In genomic region chr9:99818439-99818992, GRCh38 we compare ENCODE assay signal across 8 cellular contexts. TPM values are rescaled to one million over a fixed set of nuclear protein-coding genes. Genes with fewer than 3 reads are reported as not detected.
DNase-seq lines count a peak whose midpoint lies in the region; ATAC-seq, FAIRE-seq and TF ChIP-seq lines count a peak whose summit lies in the region.

No MANE protein-coding gene starts in this region.

- H2AK5ac ChIP-seq in mesendoderm (ENCODE audit: low read length) = no peak overlapping the region

- no peak overlapping the region for H4K8ac ChIP-seq in mesendoderm (ENCODE audit: low read depth, low read length)

- no peak overlapping the region for H3K4ac ChIP-seq in mesendoderm (ENCODE audit: low read depth, low read length)

- POLR2A ChIA-PET in A549 (lab: Yijun Ruan, JAX) = interaction anchor here (1.2 kb wide), 1 partner anchor 597 kb away, joined by 7 read pairs; the partner anchor contains the start of genes ALG2 and SEC61B

- H3K56ac ChIP-seq in mesendoderm (ENCODE audit: low read length) = no peak overlapping the region

- in situ Hi-C loops in astrocyte of the spinal cord (cut with HindIII; ENCODE audit: low sequenced_read_pairs) = no loop called here

- H3K27ac ChIP-seq in A549 (peak overlapping the region in 1 of 2 experiments; percentile 97; a peak in 3 of 6 replicates), HUES64 (ENCODE audit: low read depth, low read length) (no peak overlapping the region), mesendoderm (ENCODE audit: low read depth, low read length) (no peak overlapping the region)

- no peak overlapping the region for H2BK15ac ChIP-seq in mesendoderm (replicated peaks; ENCODE audit: low read depth)

- H2BK120ac ChIP-seq in mesendoderm (ENCODE audit: low read depth, low read length) = no peak overlapping the region

- no peak overlapping the region for H4K5ac ChIP-seq in mesendoderm (ENCODE audit: low read length)

- H3K4me1 ChIP-seq in A549 = peaks cover 8% of the 10 kb centered on the region; the same call in 2 of the 3 replicates
- peaks cover 34% of the 10 kb centered on the region for H3K4me1 ChIP-seq in HUES64 (ENCODE audit: insufficient read depth, low read length)
- H3K4me1 ChIP-seq in mesendoderm (ENCODE audit: control insufficient read depth, low read depth, low read length) = peaks cover 12% of the 10 kb centered on the region

- no peak for TF ChIP-seq POLR2A in A549 (IDR thresholded peaks at IDR 0.05; ENCODE audit: low read length)

- no peaks in the 10 kb centered on the region for H3K79me2 ChIP-seq in mesendoderm (ENCODE audit: control insufficient read depth, insufficient read depth, low read length)

- CTCF ChIA-PET in A549 (lab: Yijun Ruan, JAX) = interaction anchor here (1.6 kb wide), 1 partner anchor 9 kb away, joined by 4 read pairs; no protein-coding TSS in a partner anchor

- H3K23ac ChIP-seq in mesendoderm (ENCODE audit: low read length) = no peak overlapping the region

- peak overlapping the region; percentile 86 for H3K4me2 ChIP-seq in A549
- peak overlapping the region; percentile 6 for H3K4me2 ChIP-seq in mesendoderm (ENCODE audit: low read length)

- peak overlapping the region; percentile 67 for H3K4me3 ChIP-seq in A549
- H3K4me3 ChIP-seq in HUES64 (ENCODE audit: low read length) = peak overlapping the region; percentile 94
- peak overlapping the region; percentile 82 for H3K4me3 ChIP-seq in astrocyte of the spinal cord (ENCODE audit: low read depth, low read length)
- no peak overlapping the region for H3K4me3 ChIP-seq in mesendoderm (ENCODE audit: low read length)

- H3K9me3 ChIP-seq in A549 = no peaks in the 10 kb centered on the region
- H3K9me3 ChIP-seq in HUES64 (ENCODE audit: insufficient read depth, low read depth, low read length) = no peaks in the 10 kb centered on the region

- TF ChIP-seq RAD21 in A549 (conservative IDR thresholded peaks at IDR 0.05 in 1 of 2, IDR thresholded peaks at IDR 0.05 in 1 of 2) = no peak

- ATAC-seq in A549 (no peak), GM21529 (IDR thresholded peaks at IDR 0.05; ENCODE audit: unreplicated experiment) (no peak)

- H3K27me3 ChIP-seq in HUES64 (ENCODE audit: insufficient read depth, low read length) = peaks cover 34% of the 10 kb centered on the region
- H3K27me3 ChIP-seq in mesendoderm (ENCODE audit: insufficient read depth, low read length, poor library complexity) = peaks cover 12% of the 10 kb centered on the region

- TF ChIP-seq CTCF in A549 (IDR thresholded peaks at IDR 0.05) (no peak), astrocyte of the spinal cord (IDR thresholded peaks at IDR 0.05; ENCODE audit: low read depth, low read length) (no peak)

- no peaks in the 10 kb centered on the region for H3K79me1 ChIP-seq in mesendoderm (ENCODE audit: low read length)

- H3K9ac ChIP-seq in HUES64 (ENCODE audit: low read depth, low read length) (no peak overlapping the region), mesendoderm (ENCODE audit: low read length) (peak overlapping the region; percentile 2)

- no peak overlapping the region for H3K18ac ChIP-seq in mesendoderm (ENCODE audit: low read length)

- 77% methylated on average over 7 of the region's 7 CpGs for WGBS in A549 (ENCODE audit: missing lambda C conversion rate)
- WGBS in HUES64 = 24% methylated on average over 6 of the region's 7 CpGs
- WGBS in mesendoderm (ENCODE audit: extremely low coverage, insufficient coverage, low lambda C conversion rate) = 100% methylated on average over 1 of the region's 7 CpGs

- DNase-seq in A549 (ENCODE audit: low read depth in 1 of 2, low spot score in 1 of 2) (no peak), astrocyte of the spinal cord (ENCODE audit: low read depth, low spot score) (no peak), mesendoderm (peak; percentile 31), NCI-H524 treated with DMSO at 0.1 percent for 48 hours (lab: John Stamatoyannopoulos, UW) (no peak), NCI-H146 (lab: John Stamatoyannopoulos, UW) (no peak), NCI-H345 (lab: John Stamatoyannopoulos, UW) (no peak)

- no peak for FAIRE-seq in A549 (lab: Jason Lieb, UNC)

- H3K36me3 ChIP-seq in HUES64 (ENCODE audit: insufficient read depth, low read length) = no peaks in the 10 kb centered on the region
- no peaks in the 10 kb centered on the region for H3K36me3 ChIP-seq in mesendoderm (ENCODE audit: control insufficient read depth, insufficient read depth, low read length)

- no peak overlapping the region for H2BK5ac ChIP-seq in mesendoderm (ENCODE audit: low read length)

- no peak for TF ChIP-seq EP300 in A549 (IDR thresholded peaks at IDR 0.05)

TF ChIP-seq in A549, 52 proteins besides CTCF, POLR2A, EP300 and RAD21:
- TF ChIP-seq CHD2 (IDR thresholded peaks at IDR 0.05; ENCODE audit: low read length, partially characterized antibody) = no peak
- TF ChIP-seq MAFK (IDR thresholded peaks at IDR 0.05; ENCODE audit: partially characterized antibody) = no peak
- TF ChIP-seq FOSL2 (IDR thresholded peaks at IDR 0.05) = no peak
- no peak for TF ChIP-seq FOSL2 (CRISPR knock-in tag; IDR thresholded peaks at IDR 0.05)
- no peak for TF ChIP-seq ATOH8 (CRISPR knock-in tag; IDR thresholded peaks at IDR 0.05; ENCODE audit: low read depth)
- no peak for TF ChIP-seq RCOR1 (IDR thresholded peaks at IDR 0.05; ENCODE audit: low read depth, low read length)
- no peak for TF ChIP-seq ELK1 (IDR thresholded peaks at IDR 0.05; ENCODE audit: low read depth, low read length)
- TF ChIP-seq E2F6 (IDR thresholded peaks at IDR 0.05; ENCODE audit: borderline replicate concordance, low read depth) = no peak
- no peak for TF ChIP-seq MAZ (IDR thresholded peaks at IDR 0.05; ENCODE audit: borderline replicate concordance, low read depth, low read length)
- no peak for TF ChIP-seq TFCP2L1 (CRISPR knock-in tag; IDR thresholded peaks at IDR 0.05)
- no peak for TF ChIP-seq HOXB5 (CRISPR knock-in tag; IDR thresholded peaks at IDR 0.05)
- no peak for TF ChIP-seq FOSB (CRISPR knock-in tag; IDR thresholded peaks at IDR 0.05)
- TF ChIP-seq JUN (IDR thresholded peaks at IDR 0.05) = no peak

RNA-seq across cellular contexts. Expression of gene NR4A3, which starts 3.2 kb away (rescaled TPM):
- polyA plus RNA-seq in A549 (2011; rRNA removed) = 1.6 and 1.8 TPM in 2 replicates
- 0.99 and 2.6 TPM in 2 replicates for polyA plus RNA-seq in A549 (2012; cell fraction: cytosol; rRNA removed)
- 4.2 and 4.3 TPM in 2 replicates for polyA plus RNA-seq in A549 (2012; cell fraction: nucleus; rRNA removed)
- 1.4 to 2.0 TPM (median 1.7 TPM) in 3 replicates for polyA plus RNA-seq in A549 (2017; fragmentation: RNase III; extraction: RNeasy Plus Mini Kit Qiagen cat#74134 plus additional on column Dnase treatment)
- polyA minus RNA-seq in A549 (2011; rRNA and poly(A)+ RNA removed) = 3.8 and 8.5 TPM in 2 replicates
- 0.20 TPM for polyA plus RNA-seq in HUES64 (2013, experiment 1 of 2)
- polyA plus RNA-seq in HUES64 (2013, experiment 2 of 2) = 0.13 TPM
- 0.04 TPM for polyA plus RNA-seq in mesendoderm (2013, experiment 1 of 2)
- polyA plus RNA-seq in mesendoderm (2013, experiment 2 of 2) = 0.06 TPM
